Comparison of ENCODE assay signal across 20 cellular contexts in the genomic region with DNA sequence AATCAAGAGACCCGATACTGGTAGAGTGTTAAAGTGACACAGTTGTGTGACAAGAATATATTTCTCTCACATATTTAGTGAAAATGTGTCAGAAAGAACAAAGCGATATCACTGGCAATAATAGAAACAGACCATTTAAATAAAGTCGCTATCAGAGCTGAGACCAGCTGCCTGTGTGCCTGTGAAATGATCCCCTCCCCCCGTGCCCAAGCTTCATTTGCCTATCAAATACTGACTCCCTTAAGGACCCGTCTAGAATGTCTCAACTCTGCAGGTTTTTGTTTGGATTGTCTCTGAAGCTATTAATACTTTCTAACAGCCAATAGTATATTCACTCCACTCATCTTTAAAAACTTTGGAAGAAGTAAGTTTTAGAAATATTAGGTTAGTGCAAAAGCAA.
DNase-seq lines count a peak whose midpoint lies in the region; ATAC-seq, FAIRE-seq and TF ChIP-seq lines count a peak whose summit lies in the region.
"Had no signal": no experiment of that assay in that cellular context is flagged by ENCODE, and none has a peak within 500 bp of the region (broad histone marks: within the 10 kb centered on the region; RNA-seq: fewer than 3 reads in every experiment).

No MANE protein-coding gene starts in this region.

- no peak for TF ChIP-seq CTCF in BE2C (IDR thresholded peaks at IDR 0.05; ENCODE audit: low read depth, low read length)
- no peak for TF ChIP-seq CTCF in K562 (IDR thresholded peaks at IDR 0.05 in 2 of 3, conservative IDR thresholded peaks at IDR 0.05 in 1 of 3; ENCODE audit: insufficient read depth in 2 of 3, low read depth in 1 of 3, low read length in 3 of 3)

- TF ChIP-seq RAD21 in K562 (CRISPR knock-in tag; conservative IDR thresholded peaks at IDR 0.05 in 1 of 2, IDR thresholded peaks at IDR 0.05 in 1 of 2), result no peak

- intact Hi-C loops in K562 (cut with micrococcal nuclease), result no loop called here

- no peaks in the 10 kb centered on the region for H3K79me2 ChIP-seq in K562 (ENCODE audit: control insufficient read depth, insufficient read depth, low read length)

- FAIRE-seq in K562 (lab: Jason Lieb, UNC), result no peak
- FAIRE-seq: G401.6, GM18507, H54 had no signal

- WGBS in K562 (ENCODE audit: insufficient coverage, low coverage, missing lambda C conversion rate), result 19% methylated on average over 4 of the region's 5 CpGs

- CTCF ChIA-PET in K562 (lab: Yijun Ruan, JAX; ENCODE audit: low intra/inter-chr PET ratio), result no interaction called here

- H3K36me3 ChIP-seq in BE2C, result no peaks in the 10 kb centered on the region
- no peaks in the 10 kb centered on the region for H3K36me3 ChIP-seq in K562 (ENCODE audit: control insufficient read depth, insufficient read depth, low read length)
- H3K36me3 ChIP-seq: BLaER1 treated with 17β-estradiol and CSF1 and Interleukin-3, amounts not matched to agents 10 nM and 100 nM had no signal

- in situ Hi-C loops in K562 (cut with MboI), result no loop called here

- no peak for ATAC-seq in K562

- no TSS peak for BruUV-seq in K562 (replicated peaks; lab: Mats Ljungman, UMichigan)

- no peaks in the 10 kb centered on the region for H4K20me1 ChIP-seq in K562 (replicated peaks; ENCODE audit: control insufficient read depth, insufficient read depth, low read length)
- H4K20me1 ChIP-seq: BLaER1 treated with 17β-estradiol and CSF1 and Interleukin-3, amounts not matched to agents 10 nM and 100 nM had no signal

- no peaks in the 10 kb centered on the region for H3K27me3 ChIP-seq in BE2C
- no peaks in the 10 kb centered on the region for H3K27me3 ChIP-seq in K562 (ENCODE audit: control insufficient read depth in 2 of 2, insufficient read depth in 2 of 2, low read length in 2 of 2)
- H3K27me3 ChIP-seq: BLaER1 treated with 17β-estradiol and CSF1 and Interleukin-3, amounts not matched to agents 10 nM and 100 nM had no signal

- DNase-seq in BE2C, result peak; percentile 35
- peak; percentile 5 for DNase-seq in DMS 273 treated with DMSO at 0.1 percent for 48 hours (lab: John Stamatoyannopoulos, UW)
- peak; percentile 65 for DNase-seq in NCI-H2171 treated with DMSO at 0.1 percent for 48 hours (lab: John Stamatoyannopoulos, UW)
- DNase-seq in K562 (ENCODE audit: extremely low read depth in 1 of 4, low spot score in 3 of 4), result no peak
- no peak for DNase-seq in AG08395 (ENCODE audit: low spot score)
- no peak for DNase-seq in NCI-H69 (lab: John Stamatoyannopoulos, UW)
- DNase-seq in islet precursor cell, result no peak
- DNase-seq: CD4-positive, alpha-beta memory T cell; IMR-90; MV-4-11; NCI-H1694; NCI-H2081; NCI-H345; SIG-M5; SK-N-SH had no signal

- H3K9me1 ChIP-seq in K562 (ENCODE audit: control insufficient read depth, insufficient read depth, low read length), result no peaks in the 10 kb centered on the region

- no peak for TF ChIP-seq POLR2A in K562 (conservative IDR thresholded peaks at IDR 0.05)

- H3K9ac ChIP-seq in K562 (ENCODE audit: insufficient read depth in 1 of 2, low read depth in 2 of 2, low read length in 2 of 2), result no peak overlapping the region
- H3K9ac ChIP-seq: BLaER1 treated with 17β-estradiol and CSF1 and Interleukin-3, amounts not matched to agents 10 nM and 100 nM; SK-N-SH had no signal

- TF ChIP-seq EP300 in K562 (IDR thresholded peaks at IDR 0.05; ENCODE audit: low read length), result no peak

- H3K27ac ChIP-seq in K562 (ENCODE audit: extremely low read depth, low read depth, low read length), result no peak overlapping the region
- H3K27ac ChIP-seq: BLaER1 treated with 17β-estradiol and CSF1 and Interleukin-3, amounts not matched to agents 10 nM and 100 nM; RWPE1 had no signal

- no peak overlapping the region for H3K4me3 ChIP-seq in BE2C (ENCODE audit: low read depth, low read length)
- no peak overlapping the region for H3K4me3 ChIP-seq in K562
- H3K4me3 ChIP-seq: BLaER1 treated with 17β-estradiol and CSF1 and Interleukin-3, amounts not matched to agents 10 nM and 100 nM had no signal

- no peak overlapping the region for H3K4me2 ChIP-seq in K562 (ENCODE audit: insufficient read depth, low read length)
- H3K4me2 ChIP-seq: BLaER1 treated with 17β-estradiol and CSF1 and Interleukin-3, amounts not matched to agents 10 nM and 100 nM; SK-N-SH had no signal

- H2AFZ ChIP-seq in K562 (ENCODE audit: low read depth, low read length), result 0 out of 2 replicates have a peak overlapping the region, but pooled peaks have one; percentile 47

- peaks cover 13% of the 10 kb centered on the region for H3K4me1 ChIP-seq in BE2C
- H3K4me1 ChIP-seq in K562 (replicated peaks in 1 of 2; ENCODE audit: control insufficient read depth in 2 of 2, insufficient read depth in 2 of 2, low read length in 2 of 2), result peaks cover 0 to 11% of the 10 kb centered on the region in 2 experiments; a peak in 2 of 5 replicates
- H3K4me1 ChIP-seq: BLaER1 treated with 17β-estradiol and CSF1 and Interleukin-3, amounts not matched to agents 10 nM and 100 nM had no signal

- H3K9me3 ChIP-seq in BE2C (no peaks in the 10 kb centered on the region), K562 (replicated peaks; ENCODE audit: control insufficient read depth, insufficient read depth, low read depth, low read length) (no peaks in the 10 kb centered on the region)
- H3K9me3 ChIP-seq: BLaER1 treated with 17β-estradiol and CSF1 and Interleukin-3, amounts not matched to agents 10 nM and 100 nM; SK-N-SH had no signal

- POLR2A ChIA-PET in K562 (lab: Yijun Ruan, JAX), result no interaction called here

TF ChIP-seq in K562, 482 proteins besides CTCF, POLR2A, EP300 and RAD21:
- TF ChIP-seq YY1 (IDR thresholded peaks at IDR 0.05; ENCODE audit: borderline replicate concordance in 1 of 3, control insufficient read depth in 1 of 3, extremely low read depth in 1 of 3, insufficient read depth in 3 of 3, insufficient read length in 1 of 3, insufficient replicate concordance in 2 of 3, low read depth in 1 of 3, low read length in 2 of 3), result no peak
- no peak for TF ChIP-seq GABPB2 (CRISPR knock-in tag; conservative IDR thresholded peaks at IDR 0.05)
- TF ChIP-seq ATF6 (CRISPR knock-in tag; IDR thresholded peaks at IDR 0.05), result no peak

Comparison
In these comparisons a context has a peak if more than half of its experiments do, and no peak if none do; other contexts are left out.
1. DNase-seq: peak in BE2C (single experiment), DMS 273 treated with DMSO at 0.1 percent for 48 hours (single experiment) and NCI-H2171 treated with DMSO at 0.1 percent for 48 hours (single experiment); none in K562 (0 of 4), AG08395 (single experiment), NCI-H69 (single experiment) and islet precursor cell (single experiment).